3 cellular contexts compared by ENCODE assay signal in the genomic region with DNA sequence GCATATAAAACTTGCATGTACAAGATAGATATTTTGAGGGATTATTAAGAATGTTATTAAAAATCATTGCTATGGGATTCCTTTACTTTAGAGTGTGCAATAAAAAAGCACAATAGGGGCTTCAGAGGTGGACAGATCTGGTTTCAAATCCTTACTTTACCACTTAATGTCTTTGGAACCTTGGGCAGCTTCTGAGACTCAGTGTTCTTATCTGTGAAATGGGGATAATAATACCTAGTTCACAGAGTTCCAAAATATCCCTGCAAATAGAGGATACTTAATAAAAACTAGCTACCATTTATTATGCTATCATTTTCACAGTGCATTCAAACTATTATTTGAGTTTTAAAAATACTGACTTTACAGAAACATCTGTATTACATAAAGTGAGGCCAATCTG.
TF ChIP-seq lines count a peak whose summit lies in the region.

No MANE protein-coding gene starts in this region.

TF ChIP-seq in HepG2, 621 proteins besides CTCF, POLR2A, EP300 and RAD21:
- peak; percentile 62 for TF ChIP-seq ZNF629 (CRISPR knock-in tag; conservative IDR thresholded peaks at IDR 0.05)
- no peak for TF ChIP-seq ZNF205 (CRISPR knock-in tag; IDR thresholded peaks at IDR 0.05)

TF ChIP-seq in K562, 482 proteins besides CTCF, POLR2A, EP300 and RAD21:
- TF ChIP-seq, protein P1, sequence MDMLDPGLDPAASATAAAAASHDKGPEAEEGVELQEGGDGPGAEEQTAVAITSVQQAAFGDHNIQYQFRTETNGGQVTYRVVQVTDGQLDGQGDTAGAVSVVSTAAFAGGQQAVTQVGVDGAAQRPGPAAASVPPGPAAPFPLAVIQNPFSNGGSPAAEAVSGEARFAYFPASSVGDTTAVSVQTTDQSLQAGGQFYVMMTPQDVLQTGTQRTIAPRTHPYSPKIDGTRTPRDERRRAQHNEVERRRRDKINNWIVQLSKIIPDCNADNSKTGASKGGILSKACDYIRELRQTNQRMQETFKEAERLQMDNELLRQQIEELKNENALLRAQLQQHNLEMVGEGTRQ (CRISPR knock-in tag; IDR thresholded peaks at IDR 0.05): no peak
- peak; percentile 74 for TF ChIP-seq RBM25 (IDR thresholded peaks at IDR 0.05; ENCODE audit: low read depth, low read length, severe bottlenecking)

TF ChIP-seq in H1, 55 proteins besides CTCF, POLR2A, EP300 and RAD21:
- TF ChIP-seq KDM1A (IDR thresholded peaks at IDR 0.05; ENCODE audit: borderline replicate concordance, low read length) (peak; percentile 44; the same call in 1 of the 2 replicates), SP4 (IDR thresholded peaks at IDR 0.05; ENCODE audit: low read length) (no peak), HDAC6 (IDR thresholded peaks at IDR 0.05; ENCODE audit: low read depth, low read length) (no peak), EZH2 (IDR thresholded peaks at IDR 0.05; ENCODE audit: low read depth, low read length, severe bottlenecking) (no peak), CBX8 (IDR thresholded peaks at IDR 0.05; ENCODE audit: borderline replicate concordance, low read depth, low read length) (no peak), BRCA1 (IDR thresholded peaks at IDR 0.05; ENCODE audit: low read depth, low read length) (no peak), PHF8 (conservative IDR thresholded peaks at IDR 0.05; ENCODE audit: low read depth, low read length) (no peak)
